Comparison of ENCODE assay signal across 20 cellular contexts in genomic region chr11:109885006-109885405, GRCh38.
"Had no signal": no experiment of that assay in that cellular context is flagged by ENCODE, and none has a peak within 500 bp of the region (broad histone marks: within the 10 kb centered on the region; RNA-seq: fewer than 3 reads in every experiment).

No MANE protein-coding gene starts in this region.

- H3K4me3 Mint-ChIP-seq: endodermal cell, naive B cell, nephron had no signal

- H3K27ac Mint-ChIP-seq: endodermal cell, naive B cell had no signal

- DNase-seq: dermis blood vessel endothelial cell; effector CD4-positive, alpha-beta T cell; endodermal cell; erythroblast; foreskin melanocyte; head of caudate nucleus; left colon; left ventricle myocardium superior; mesenchymal stem cell; naive B cell; right cardiac atrium; small intestine; stimulated activated CD4-positive, alpha-beta T cell treated with anti-CD3 and anti-CD28 coated beads, Interleukin-12 subunit alpha, Interleukin-12 subunit beta, amount 100 ng/mL, for 4 hours; stimulated activated CD4-positive, alpha-beta T cell treated with anti-CD3 and anti-CD28 coated beads, Interleukin-2, amount 100 ng/mL, for 48 hours; stimulated activated naive CD4-positive, alpha-beta T cell treated with Interleukin-2 at 50 U/mL for 16 hours; upper lobe of left lung; uterus had no signal

- H3K4me1 Mint-ChIP-seq: naive B cell had no signal

- H3K36me3 Mint-ChIP-seq: naive B cell had no signal

- ATAC-seq: left colon, left ventricle myocardium superior, right cardiac atrium had no signal

- H3K4me3 ChIP-seq: hepatocyte, lung, upper lobe of left lung, uterus had no signal

- H3K9me3 Mint-ChIP-seq: endodermal cell had no signal
